ENCODE assay signal across 8 cellular contexts in genomic region chr7:7968544-7969305, GRCh38. TPM values are rescaled to one million over a fixed set of nuclear protein-coding genes. Genes with fewer than 3 reads are reported as not detected.
DNase-seq lines count a peak whose midpoint lies in the region; ATAC-seq, FAIRE-seq and TF ChIP-seq lines count a peak whose summit lies in the region.

GLCCI1 (plus strand) TSS chr7:7968796; CDS start chr7:7969351, 555 bp downstream.

- no peaks in the 10 kb centered on the region for H3K9me3 ChIP-seq in OCI-LY3 (ENCODE audit: insufficient read depth, low read length)
- no peaks in the 10 kb centered on the region for H3K9me3 ChIP-seq in endothelial cell of umbilical vein (replicated peaks; ENCODE audit: control insufficient read depth, insufficient read depth, low read length)

- H3K4me2 ChIP-seq in OCI-LY3 (ENCODE audit: low read length) (peak within 1 kb of the TSS; percentile 92), endothelial cell of umbilical vein (ENCODE audit: insufficient read depth, low read length) (peak within 1 kb of the TSS; percentile 96)

- H3K79me2 ChIP-seq in OCI-LY3 (ENCODE audit: low read length) (peaks cover 16% of the 10 kb centered on the region; the same call in 1 of the 2 replicates), endothelial cell of umbilical vein (ENCODE audit: control insufficient read depth, insufficient read depth, low read length) (no peaks in the 10 kb centered on the region)

- peak; percentile 89 for FAIRE-seq in endothelial cell of umbilical vein (lab: Jason Lieb, UNC)

- H2AFZ ChIP-seq in OCI-LY3 (ENCODE audit: low read depth, low read length) (peak within 1 kb of the TSS; percentile 78), endothelial cell of umbilical vein (ENCODE audit: low read depth, low read length) (peak within 1 kb of the TSS; percentile 82)

- peak; percentile 60 for TF ChIP-seq POLR2A in endothelial cell of umbilical vein (IDR thresholded peaks at IDR 0.05; ENCODE audit: low read depth, low read length)

- no peak for TF ChIP-seq CTCF in OCI-LY3 (IDR thresholded peaks at IDR 0.05; ENCODE audit: low read depth, low read length)
- no peak for TF ChIP-seq CTCF in endothelial cell of umbilical vein (IDR thresholded peaks at IDR 0.05; ENCODE audit: extremely low read depth in 1 of 2, insufficient read depth in 1 of 2, low read depth in 1 of 2, low read length in 2 of 2)

- peak; percentile 79 for ATAC-seq in GM21515 (IDR thresholded peaks at IDR 0.05; ENCODE audit: unreplicated experiment)

- intact Hi-C loops in endothelial cell of umbilical vein (cut with micrococcal nuclease): loop anchor here (1.0 to 2.0 kb wide), 7 partner anchors 68 to 401 kb away; partner anchors contain the start of gene UMAD1

- H3K9ac ChIP-seq in OCI-LY3 (ENCODE audit: low read length) (peak within 1 kb of the TSS; percentile 87), endothelial cell of umbilical vein (replicated peaks; ENCODE audit: extremely low read depth, insufficient read depth, low read length) (peak within 1 kb of the TSS; percentile 59)

- BruUV-seq in endothelial cell of umbilical vein (replicated peaks; lab: Mats Ljungman, UMichigan): no TSS peak

- H3K27ac ChIP-seq in OCI-LY3 (ENCODE audit: low read length): peak within 1 kb of the TSS; percentile 66
- H3K27ac ChIP-seq in endothelial cell of umbilical vein (ENCODE audit: insufficient read depth, low read depth, low read length): no peak within 1 kb of the TSS

- H3K4me1 ChIP-seq in OCI-LY3 (ENCODE audit: low read length): peaks cover 64% of the 10 kb centered on the region
- H3K4me1 ChIP-seq in endothelial cell of umbilical vein (ENCODE audit: control insufficient read depth, extremely low read depth, insufficient read depth, low read length): peaks cover 10% of the 10 kb centered on the region

- no peaks in the 10 kb centered on the region for H3K36me3 ChIP-seq in OCI-LY3 (replicated peaks; ENCODE audit: low read depth, low read length)
- no peaks in the 10 kb centered on the region for H3K36me3 ChIP-seq in endothelial cell of umbilical vein (ENCODE audit: control insufficient read depth in 2 of 2, extremely low read depth in 1 of 2, insufficient read depth in 2 of 2, low read length in 2 of 2)

- peak within 1 kb of the TSS; percentile 95 for H3K4me3 ChIP-seq in OCI-LY3 (ENCODE audit: low read length)
- H3K4me3 ChIP-seq in endothelial cell of umbilical vein (replicated peaks in 1 of 3; ENCODE audit: insufficient read depth in 1 of 3, low read depth in 1 of 3, low read length in 3 of 3): peak within 1 kb of the TSS; percentile 61 to 80 (median 70)

- H4K20me1 ChIP-seq in OCI-LY3 (ENCODE audit: insufficient read depth, low read length) (no peaks in the 10 kb centered on the region; the same call in 1 of the 2 replicates), endothelial cell of umbilical vein (replicated peaks; ENCODE audit: control insufficient read depth, extremely low read depth, insufficient read depth, low read length) (no peaks in the 10 kb centered on the region)

- H3K9me1 ChIP-seq in endothelial cell of umbilical vein (replicated peaks; ENCODE audit: control insufficient read depth, extremely low read depth, insufficient read depth, low read length): no peaks in the 10 kb centered on the region

- dilution Hi-C loops in endothelial cell of umbilical vein (cut with MboI; ENCODE audit: extremely low pct_ligation_motif_present, low sequenced_read_pairs): no loop called here

- POLR2A ChIA-PET in endothelial cell of umbilical vein (lab: Charles Lee): interaction anchor here (0.5 to 0.6 kb wide), 2 partner anchors 49 to 273 kb away, joined by 3 read pairs; no protein-coding TSS in a partner anchor

- DNase-seq in D341Med (ENCODE audit: low spot score): peak; percentile 92
- peak; percentile 98 for DNase-seq in HuH-7 (ENCODE audit: low spot score)
- peak; percentile 94 for DNase-seq in activated CD8-positive, alpha-beta memory T cell treated with anti-CD3 and anti-CD28 coated beads, Interleukin-2, amount 50 U/mL, for 48 hours
- peak; percentile 98 for DNase-seq in endothelial cell of umbilical vein (ENCODE audit: low read depth, low spot score)
- DNase-seq in midbrain (lab: John Stamatoyannopoulos, UW): peak; percentile 98
- DNase-seq in stimulated activated CD8-positive, alpha-beta memory T cell treated with anti-CD3 and anti-CD28 coated beads, Interleukin-2, amount 100 ng/mL, for 1 hour (ENCODE audit: low read depth in 2 of 2): peak; percentile 85 to 91

- peaks cover 12% of the 10 kb centered on the region; the same call in 1 of the 2 replicates for H3K27me3 ChIP-seq in OCI-LY3 (ENCODE audit: low read depth, low read length)
- H3K27me3 ChIP-seq in endothelial cell of umbilical vein (ENCODE audit: control insufficient read depth in 2 of 2, insufficient read depth in 2 of 2, low read length in 2 of 2): no peaks in the 10 kb centered on the region

- CTCF ChIA-PET in endothelial cell of umbilical vein (lab: Charles Lee): interaction anchor here (1.2 to 6.9 kb wide), 7 partner anchors 11 to 287 kb away, joined by 3 to 41 read pairs (median 12); no protein-coding TSS in a partner anchor

TF ChIP-seq in endothelial cell of umbilical vein, 7 proteins besides CTCF, POLR2A, EP300 and RAD21:
- TF ChIP-seq EZH2 (IDR thresholded peaks at IDR 0.05; ENCODE audit: borderline replicate concordance, low read depth, low read length, severe bottlenecking): no peak
- no peak for TF ChIP-seq JUN (IDR thresholded peaks at IDR 0.05; ENCODE audit: borderline replicate concordance, insufficient read depth, insufficient read length, low read depth)
- peak; percentile 50 for TF ChIP-seq POLR2AphosphoS5 (IDR thresholded peaks at IDR 0.05; ENCODE audit: insufficient read depth, low read depth, low read length)
- no peak for TF ChIP-seq MAX (IDR thresholded peaks at IDR 0.05; ENCODE audit: insufficient read depth, insufficient read length)
- no peak for TF ChIP-seq GATA2 (IDR thresholded peaks at IDR 0.05; ENCODE audit: insufficient read depth, insufficient read length, low read depth, low read length)
TF ChIP-seq in endothelial cell of umbilical vein: peak in this region for 1.

RNA-seq across cellular contexts. Expression of gene GLCCI1, which starts in this region (rescaled TPM):
- total RNA-seq in endothelial cell of umbilical vein: 5.1 and 5.6 TPM in 2 replicates
- 2.3 and 2.9 TPM in 2 replicates for polyA plus RNA-seq in endothelial cell of umbilical vein
- polyA plus RNA-seq in endothelial cell of umbilical vein (2011; cell fraction: cytosol; rRNA removed): 2.1 and 2.5 TPM in 2 replicates
- 5.3 and 7.2 TPM in 2 replicates for polyA plus RNA-seq in endothelial cell of umbilical vein (2011; cell fraction: nucleus; rRNA removed)
- polyA plus RNA-seq in endothelial cell of umbilical vein (2012): 4.0 and 5.2 TPM in 2 replicates
- polyA minus RNA-seq in endothelial cell of umbilical vein: 10.0 and 11.8 TPM in 2 replicates
- polyA minus RNA-seq in endothelial cell of umbilical vein (2011; cell fraction: cytosol; rRNA and poly(A)+ RNA removed): 30.6 TPM
- polyA minus RNA-seq in endothelial cell of umbilical vein (2011; cell fraction: nucleus; rRNA and poly(A)+ RNA removed): 16.3 and 19.2 TPM in 2 replicates
